ENCODE assay signal across 8 cellular contexts in genomic region chr5:78467744-78468357, GRCh38.
A peak's percentile ranks its signal among the peaks of the same experiment; 100 is the strongest.
DNase-seq lines count a peak whose midpoint lies in the region; ATAC-seq and TF ChIP-seq lines count a peak whose summit lies in the region.

No MANE protein-coding gene starts in this region.

- peak; percentile 61 for TF ChIP-seq CTCF in BJ (IDR thresholded peaks at IDR 0.05; ENCODE audit: insufficient read depth, low read depth, low read length)
- peak; percentile 60 for TF ChIP-seq CTCF in neutrophil (IDR thresholded peaks at IDR 0.05)

- peak; percentile 12 for DNase-seq in BJ (ENCODE audit: low read depth)
- peak; percentile 56 for DNase-seq in H4 (ENCODE audit: low spot score)
- peak; percentile 49 for DNase-seq in RPMI7951 (ENCODE audit: low read depth)
- DNase-seq in fibroblast of gingiva (ENCODE audit: low read depth), result peak; percentile 46
- DNase-seq in activated naive CD4-positive, alpha-beta T cell treated with Interleukin-2 at 50 U/mL for 16 hours, result no peak

- H3K36me3 ChIP-seq in BJ (ENCODE audit: control insufficient read depth, insufficient read depth, low read length), result no peaks in the 10 kb centered on the region
- H3K36me3 ChIP-seq in neutrophil, result peaks cover 5% of the 10 kb centered on the region

- POLR2A ChIA-PET in BJ (lab: Charles Lee), result no interaction called here

- CTCF ChIA-PET in BJ (lab: Yijun Ruan, JAX), result interaction anchor here (0.6 to 2.7 kb wide), 23 partner anchors 9 to 498 kb away, joined by 3 to 10 read pairs (median 3); no protein-coding TSS in a partner anchor

- H3K9me3 ChIP-seq in neutrophil, result no peaks in the 10 kb centered on the region

- no peak overlapping the region for H3K27ac ChIP-seq in neutrophil

- H3K4me1 ChIP-seq in neutrophil (ENCODE audit: control insufficient read depth in 1 of 2, insufficient read depth in 1 of 2, low read depth in 1 of 2, low read length in 1 of 2), result no peaks in the 10 kb centered on the region

- ATAC-seq in HG02973 (IDR thresholded peaks at IDR 0.05; ENCODE audit: unreplicated experiment), result no peak
- no peak for ATAC-seq in activated CD4-positive, CD25-positive, alpha-beta regulatory T cell treated with anti-CD3 and anti-CD28 coated beads, Interleukin-2, amount 50 U/mL, for 24 hours

- no peak overlapping the region for H3K4me3 ChIP-seq in BJ (ENCODE audit: low read depth, low read length)
- H3K4me3 ChIP-seq in neutrophil (ENCODE audit: low read depth in 1 of 2, low read length in 1 of 2), result no peak overlapping the region

- H3K27me3 ChIP-seq in BJ (ENCODE audit: control insufficient read depth, insufficient read depth, low read length), result no peaks in the 10 kb centered on the region
- no peaks in the 10 kb centered on the region for H3K27me3 ChIP-seq in neutrophil
